Comparison of ENCODE assay signal across 1 cellular context in the genomic region with DNA sequence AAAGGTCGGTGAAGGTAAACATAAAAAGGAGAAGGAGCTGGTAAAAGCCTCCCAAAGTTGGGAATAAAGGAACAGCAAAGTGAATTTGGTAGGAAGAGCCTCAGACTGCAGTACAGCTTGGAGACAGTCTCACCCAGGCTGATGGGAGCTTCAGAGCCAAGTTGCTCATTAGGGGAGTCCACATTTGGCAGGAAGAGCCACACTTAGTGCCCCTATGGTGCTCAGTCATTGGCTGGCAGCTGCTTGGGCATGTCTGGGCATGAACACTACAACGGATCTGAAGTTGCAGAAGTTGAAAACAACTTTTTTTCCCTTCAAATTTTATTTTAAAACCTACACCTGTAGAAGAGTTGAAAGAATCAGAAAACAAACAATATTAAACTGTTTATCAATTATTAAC.
TF ChIP-seq lines count a peak whose summit lies in the region.

No MANE protein-coding gene starts in this region.

TF ChIP-seq in GM23338, 12 proteins besides CTCF, POLR2A, EP300 and RAD21 (continued from another document):
- TF ChIP-seq CREB1 (CRISPR knock-in tag; IDR thresholded peaks at IDR 0.05; ENCODE audit: low read depth) (no peak), ETS1 (IDR thresholded peaks at IDR 0.05) (no peak), JUNB (IDR thresholded peaks at IDR 0.05; ENCODE audit: unreplicated experiment) (no peak), POLR2AphosphoS5 (IDR thresholded peaks at IDR 0.05; ENCODE audit: low read depth) (no peak), REST (IDR thresholded peaks at IDR 0.05; ENCODE audit: unreplicated experiment) (no peak), ZNF114 (CRISPR knock-in tag; IDR thresholded peaks at IDR 0.05) (no peak), NANOG (IDR thresholded peaks at IDR 0.05; ENCODE audit: borderline replicate concordance) (no peak)
